In the genomic region with DNA sequence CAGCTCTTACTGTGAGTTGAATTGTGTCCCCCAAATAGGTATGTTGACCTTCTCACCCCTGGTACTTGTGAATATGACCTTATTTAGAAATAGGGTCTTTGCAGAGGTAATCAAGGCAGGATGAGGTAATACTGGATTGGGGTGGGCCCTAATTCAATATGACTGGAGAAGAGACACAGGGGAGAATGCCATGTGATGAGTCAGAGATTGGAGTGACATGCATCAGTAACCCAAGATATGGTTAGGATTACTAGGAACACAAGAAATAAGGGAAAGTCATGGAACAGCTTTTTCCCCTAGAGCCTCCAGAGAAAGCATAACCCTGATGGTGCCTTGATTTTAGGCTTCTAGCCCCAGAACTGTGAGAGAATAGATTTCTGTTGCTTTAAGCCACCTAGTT, we compare ENCODE assay signal across 19 cellular contexts. TPM values are rescaled to one million over a fixed set of nuclear protein-coding genes. Genes with fewer than 3 reads are reported as not detected.
DNase-seq lines count a peak whose midpoint lies in the region; ATAC-seq, FAIRE-seq and TF ChIP-seq lines count a peak whose summit lies in the region.
"Had no signal": no experiment of that assay in that cellular context is flagged by ENCODE, and none has a peak within 500 bp of the region (broad histone marks: within the 10 kb centered on the region; RNA-seq: fewer than 3 reads in every experiment).

No MANE protein-coding gene starts in this region.

- H3K79me2 ChIP-seq in K562 (ENCODE audit: control insufficient read depth, insufficient read depth, low read length) (no peaks in the 10 kb centered on the region), mesendoderm (ENCODE audit: control insufficient read depth, insufficient read depth, low read length) (no peaks in the 10 kb centered on the region)

- no peaks in the 10 kb centered on the region for H3K9me1 ChIP-seq in K562 (ENCODE audit: control insufficient read depth, insufficient read depth, low read length)

- no peaks in the 10 kb centered on the region for H3K36me3 Mint-ChIP-seq in glutamatergic neuron (ENCODE audit: unreplicated experiment)
- H3K36me3 Mint-ChIP-seq: CD8-positive, alpha-beta T cell had no signal

- no peaks in the 10 kb centered on the region for H3K36me3 ChIP-seq in K562 (ENCODE audit: control insufficient read depth, insufficient read depth, low read length)
- no peaks in the 10 kb centered on the region for H3K36me3 ChIP-seq in mesendoderm (ENCODE audit: control insufficient read depth, insufficient read depth, low read length)
- H3K36me3 ChIP-seq: BLaER1 treated with 17β-estradiol and CSF1 and Interleukin-3, amounts not matched to agents 10 nM and 100 nM had no signal

- no peak overlapping the region for H2AK5ac ChIP-seq in mesendoderm (ENCODE audit: low read length)

- TF ChIP-seq RAD21 in K562 (CRISPR knock-in tag; conservative IDR thresholded peaks at IDR 0.05 in 1 of 2, IDR thresholded peaks at IDR 0.05 in 1 of 2), result no peak

- no peak overlapping the region for H3K4me2 ChIP-seq in K562 (ENCODE audit: insufficient read depth, low read length)
- no peak overlapping the region for H3K4me2 ChIP-seq in mesendoderm (ENCODE audit: low read length)
- H3K4me2 ChIP-seq: BLaER1 treated with 17β-estradiol and CSF1 and Interleukin-3, amounts not matched to agents 10 nM and 100 nM had no signal

- peaks cover 2% of the 10 kb centered on the region for H3K27me3 Mint-ChIP-seq in glutamatergic neuron (ENCODE audit: unreplicated experiment)

- ATAC-seq in K562, result no peak
- ATAC-seq in GM18909 (IDR thresholded peaks at IDR 0.05; ENCODE audit: poor library complexity, unreplicated experiment), result no peak
- ATAC-seq in GM21447 (IDR thresholded peaks at IDR 0.05; ENCODE audit: unreplicated experiment), result no peak
- ATAC-seq: CD8-positive, alpha-beta T cell had no signal

- TF ChIP-seq EP300 in K562 (IDR thresholded peaks at IDR 0.05; ENCODE audit: low read length), result no peak

- no peak overlapping the region for H4K5ac ChIP-seq in mesendoderm (ENCODE audit: low read length)

- POLR2A ChIA-PET in K562 (lab: Yijun Ruan, JAX), result no interaction called here

- CTCF ChIA-PET in K562 (lab: Yijun Ruan, JAX; ENCODE audit: low intra/inter-chr PET ratio), result no interaction called here

- no peaks in the 10 kb centered on the region for H4K20me1 ChIP-seq in K562 (replicated peaks; ENCODE audit: control insufficient read depth, insufficient read depth, low read length)
- H4K20me1 ChIP-seq: BLaER1 treated with 17β-estradiol and CSF1 and Interleukin-3, amounts not matched to agents 10 nM and 100 nM had no signal

- H3K4ac ChIP-seq in mesendoderm (ENCODE audit: low read depth, low read length), result no peak overlapping the region

- H3K27me3 ChIP-seq in K562 (ENCODE audit: control insufficient read depth in 2 of 2, insufficient read depth in 2 of 2, low read length in 2 of 2), result no peaks in the 10 kb centered on the region
- no peaks in the 10 kb centered on the region for H3K27me3 ChIP-seq in mesendoderm (ENCODE audit: insufficient read depth, low read length, poor library complexity)
- H3K27me3 ChIP-seq: BLaER1 treated with 17β-estradiol and CSF1 and Interleukin-3, amounts not matched to agents 10 nM and 100 nM had no signal

- TF ChIP-seq CTCF in K562 (IDR thresholded peaks at IDR 0.05 in 2 of 3, conservative IDR thresholded peaks at IDR 0.05 in 1 of 3; ENCODE audit: insufficient read depth in 2 of 3, low read depth in 1 of 3, low read length in 3 of 3), result no peak
- no peak for TF ChIP-seq CTCF in glutamatergic neuron (IDR thresholded peaks at IDR 0.05; ENCODE audit: partially characterized antibody, unreplicated experiment)

- no peak overlapping the region for H2BK120ac ChIP-seq in mesendoderm (ENCODE audit: low read depth, low read length)

- BruUV-seq in K562 (replicated peaks; lab: Mats Ljungman, UMichigan), result no TSS peak

- H3K9me3 ChIP-seq in K562 (replicated peaks; ENCODE audit: control insufficient read depth, insufficient read depth, low read depth, low read length), result no peaks in the 10 kb centered on the region
- H3K9me3 ChIP-seq: BLaER1 treated with 17β-estradiol and CSF1 and Interleukin-3, amounts not matched to agents 10 nM and 100 nM had no signal

- in situ Hi-C loops in K562 (cut with MboI), result no loop called here

- FAIRE-seq in K562 (lab: Jason Lieb, UNC), result no peak
- FAIRE-seq: GM12892, GM18507, H1 had no signal

- no peak overlapping the region for H3K23ac ChIP-seq in mesendoderm (ENCODE audit: low read length)

- H3K4me3 ChIP-seq in K562 (no peak overlapping the region), mesendoderm (ENCODE audit: low read length) (no peak overlapping the region)
- H3K4me3 ChIP-seq: BLaER1 treated with 17β-estradiol and CSF1 and Interleukin-3, amounts not matched to agents 10 nM and 100 nM had no signal

- no peaks in the 10 kb centered on the region for H3K4me1 ChIP-seq in K562 (replicated peaks in 1 of 2; ENCODE audit: control insufficient read depth in 2 of 2, insufficient read depth in 2 of 2, low read length in 2 of 2)
- H3K4me1 ChIP-seq in mesendoderm (ENCODE audit: control insufficient read depth, low read depth, low read length), result no peaks in the 10 kb centered on the region
- H3K4me1 ChIP-seq: BLaER1 treated with 17β-estradiol and CSF1 and Interleukin-3, amounts not matched to agents 10 nM and 100 nM had no signal

- H3K27ac Mint-ChIP-seq in glutamatergic neuron (ENCODE audit: unreplicated experiment), result no peak overlapping the region
- H3K27ac Mint-ChIP-seq: B cell; CD8-positive, alpha-beta T cell; H9 had no signal

- H3K27ac ChIP-seq in K562 (ENCODE audit: extremely low read depth, low read depth, low read length), result no peak overlapping the region
- H3K27ac ChIP-seq in mesendoderm (ENCODE audit: low read depth, low read length), result no peak overlapping the region
- H3K27ac ChIP-seq: BLaER1 treated with 17β-estradiol and CSF1 and Interleukin-3, amounts not matched to agents 10 nM and 100 nM; HL-60 had no signal

- intact Hi-C loops in K562 (cut with micrococcal nuclease), result no loop called here

- TF ChIP-seq POLR2A in K562 (conservative IDR thresholded peaks at IDR 0.05), result no peak

- H3K9ac ChIP-seq in K562 (ENCODE audit: insufficient read depth in 1 of 2, low read depth in 2 of 2, low read length in 2 of 2) (no peak overlapping the region), mesendoderm (ENCODE audit: low read length) (no peak overlapping the region)
- H3K9ac ChIP-seq: BLaER1 treated with 17β-estradiol and CSF1 and Interleukin-3, amounts not matched to agents 10 nM and 100 nM had no signal

- H2BK5ac ChIP-seq in mesendoderm (ENCODE audit: low read length), result no peak overlapping the region

- H3K9me3 Mint-ChIP-seq in glutamatergic neuron (ENCODE audit: unreplicated experiment), result no peaks in the 10 kb centered on the region
- H3K9me3 Mint-ChIP-seq: CD8-positive, alpha-beta T cell; H9 had no signal

- no peak overlapping the region for H3K18ac ChIP-seq in mesendoderm (ENCODE audit: low read length)

- H2AFZ ChIP-seq in K562 (ENCODE audit: low read depth, low read length), result no peak overlapping the region

- H3K4me1 Mint-ChIP-seq in glutamatergic neuron (ENCODE audit: low read depth, unreplicated experiment), result no peaks in the 10 kb centered on the region
- H3K4me1 Mint-ChIP-seq: B cell, H9 had no signal

- H2BK15ac ChIP-seq in mesendoderm (replicated peaks; ENCODE audit: low read depth), result no peak overlapping the region

- DNase-seq in NCI-H2171 treated with DMSO at 0.1 percent for 48 hours (lab: John Stamatoyannopoulos, UW) (peak; percentile 11), NCI-H2171 (lab: John Stamatoyannopoulos, UW) (no peak), K562 (ENCODE audit: extremely low read depth in 1 of 4, low spot score in 3 of 4) (no peak), mesendoderm (peak; percentile 3), glutamatergic neuron (no peak)
- DNase-seq: 8988T; CD8-positive, alpha-beta T cell; DMS 273 treated with DMSO at 0.1 percent for 48 hours; DMS79; GDM1; H9 had no signal

- no peak overlapping the region for H3K4me3 Mint-ChIP-seq in glutamatergic neuron (ENCODE audit: unreplicated experiment)
- H3K4me3 Mint-ChIP-seq: B cell; CD8-positive, alpha-beta T cell; H9 had no signal

- H4K8ac ChIP-seq in mesendoderm (ENCODE audit: low read depth, low read length), result no peak overlapping the region

- H3K56ac ChIP-seq in mesendoderm (ENCODE audit: low read length), result no peak overlapping the region

- no peaks in the 10 kb centered on the region for H3K79me1 ChIP-seq in mesendoderm (ENCODE audit: low read length)

RNA-seq across cellular contexts. Expression of a gene that starts 37.0 kb away (rescaled TPM):
- total RNA-seq in K562 (2011; cell fraction: chromatin; rRNA removed; ENCODE audit: low replicate concordance), result 119 and 169 TPM in 2 replicates
- total RNA-seq in K562 (2011; cell fraction: nucleolus; rRNA removed), result 177 TPM in 2 replicates
- 238 and 310 TPM in 2 replicates for total RNA-seq in K562 (2011; cell fraction: nucleoplasm; rRNA removed)
- total RNA-seq in K562 (2014; rRNA removed) (423 and 490 TPM in 2 replicates), K562 (2014; rRNA removed; fragmentation: Illumina TruSeq; extraction: Trizol) (861 and 911 TPM in 2 replicates), K562 (2015; rRNA removed; fragmentation: Illumina TruSeq; extraction: Trizol) (903 and 937 TPM in 2 replicates), K562 (2021) (1,012 and 1,047 TPM in 2 replicates), glutamatergic neuron (ENCODE audit: unreplicated experiment) (220 TPM)
- polyA plus RNA-seq in K562 (2011; rRNA removed) (1,955 and 2,565 TPM in 2 replicates), K562 (2014; fragmentation: Illumina TruSeq; extraction: Trizol) (739 and 828 TPM in 2 replicates), K562 (2014; fragmentation: Nextera tagmentation; extraction: Ambion mirVana) (1,000 to 10,000 TPM; 1,166 to 1,324 TPM), K562 (2014; rRNA removed) (1,049 and 1,136 TPM in 2 replicates)
- polyA plus RNA-seq in K562 (2011; cell fraction: cytosol; rRNA removed), result 1,526 and 2,318 TPM in 2 replicates
- polyA plus RNA-seq in K562 (2011; cell fraction: nucleus; rRNA removed), result 453 and 732 TPM in 2 replicates
- polyA plus RNA-seq in K562 (2012), result 769 and 1,624 TPM in 2 replicates
- 723 and 830 TPM in 2 replicates for polyA minus RNA-seq in K562 (2011; rRNA and poly(A)+ RNA removed)
- polyA minus RNA-seq in K562 (2011; cell fraction: cytosol; rRNA and poly(A)+ RNA removed), result 258 and 278 TPM in 2 replicates
- 92.5 and 176 TPM in 2 replicates for polyA minus RNA-seq in K562 (2011; cell fraction: nucleus; rRNA and poly(A)+ RNA removed)
- 403 TPM for polyA plus RNA-seq in mesendoderm (2013, experiment 1 of 2)
- 419 TPM for polyA plus RNA-seq in mesendoderm (2013, experiment 2 of 2)

RNA-seq across cellular contexts. Expression of a gene that starts 50.5 kb away (rescaled TPM):
- total RNA-seq in K562 (2011; cell fraction: chromatin; rRNA removed; ENCODE audit: low replicate concordance), result 149 and 280 TPM in 2 replicates
- total RNA-seq in K562 (2011; cell fraction: nucleolus; rRNA removed), result 69.7 and 96.6 TPM in 2 replicates
- 106 and 153 TPM in 2 replicates for total RNA-seq in K562 (2011; cell fraction: nucleoplasm; rRNA removed)
- total RNA-seq in K562 (2014; rRNA removed), result 26.2 and 28.0 TPM in 2 replicates
- 60.5 and 65.4 TPM in 2 replicates for total RNA-seq in K562 (2014; rRNA removed; fragmentation: Illumina TruSeq; extraction: Trizol)
- total RNA-seq in K562 (2015; rRNA removed; fragmentation: Illumina TruSeq; extraction: Trizol), result 65.6 and 71.6 TPM in 2 replicates
- total RNA-seq in K562 (2021), result 45.9 and 52.9 TPM in 2 replicates
- polyA plus RNA-seq in K562 (2011; rRNA removed), result 111 and 113 TPM in 2 replicates
- 63.7 and 80.3 TPM in 2 replicates for polyA plus RNA-seq in K562 (2011; cell fraction: cytosol; rRNA removed)
- 91.0 and 105 TPM in 2 replicates for polyA plus RNA-seq in K562 (2011; cell fraction: nucleus; rRNA removed)
- polyA plus RNA-seq in K562 (2012), result 29.7 and 32.5 TPM in 2 replicates
- 47.0 and 59.0 TPM in 2 replicates for polyA plus RNA-seq in K562 (2014; fragmentation: Illumina TruSeq; extraction: Trizol)
- 10 to 100 TPM; 24.2 to 33.3 TPM for polyA plus RNA-seq in K562 (2014; fragmentation: Nextera tagmentation; extraction: Ambion mirVana)
- 30.6 and 32.2 TPM in 2 replicates for polyA plus RNA-seq in K562 (2014; rRNA removed)
- 191 and 199 TPM in 2 replicates for polyA minus RNA-seq in K562 (2011; rRNA and poly(A)+ RNA removed)
- polyA minus RNA-seq in K562 (2011; cell fraction: cytosol; rRNA and poly(A)+ RNA removed), result 56.7 and 60.6 TPM in 2 replicates
- polyA minus RNA-seq in K562 (2011; cell fraction: nucleus; rRNA and poly(A)+ RNA removed), result 115 and 192 TPM in 2 replicates
- 24.7 TPM for polyA plus RNA-seq in mesendoderm (2013, experiment 1 of 2)
- 25.9 TPM for polyA plus RNA-seq in mesendoderm (2013, experiment 2 of 2)
- total RNA-seq in glutamatergic neuron (ENCODE audit: unreplicated experiment), result 91.3 TPM

Comparison
In these comparisons a context has a peak if more than half of its experiments do, and no peak if none do; other contexts are left out.
1. DNase-seq: peak in NCI-H2171 treated with DMSO at 0.1 percent for 48 hours (single experiment) and mesendoderm (single experiment); none in NCI-H2171 (single experiment), K562 (0 of 4) and glutamatergic neuron (single experiment).